25 cellular contexts compared by ENCODE assay signal in the genomic region with DNA sequence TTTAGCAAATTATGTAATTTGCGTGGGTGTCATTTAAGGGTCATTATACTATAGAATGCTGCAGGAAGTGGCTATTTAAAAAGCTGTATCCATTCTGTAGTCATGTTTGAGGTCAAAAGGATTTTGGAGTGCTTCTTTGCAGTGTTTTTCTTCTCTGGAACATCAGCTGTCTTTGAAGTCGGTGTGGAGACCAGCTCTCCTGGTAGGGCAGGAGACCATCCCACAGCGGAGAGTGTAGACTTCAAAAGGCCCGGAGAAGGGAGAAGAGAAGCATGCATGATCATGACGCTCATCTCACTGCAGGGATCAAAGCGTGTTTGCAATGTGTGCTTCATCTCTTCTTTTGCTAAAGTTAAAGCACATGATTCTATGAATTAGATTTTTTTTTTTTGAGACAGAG. TPM values are rescaled to one million over a fixed set of nuclear protein-coding genes. Genes with fewer than 3 reads are reported as not detected.
DNase-seq lines count a peak whose midpoint lies in the region; ATAC-seq and TF ChIP-seq lines count a peak whose summit lies in the region.
"Had no signal": no experiment of that assay in that cellular context is flagged by ENCODE, and none has a peak within 500 bp of the region (broad histone marks: within the 10 kb centered on the region; RNA-seq: fewer than 3 reads in every experiment).

No MANE protein-coding gene starts in this region.

- H2AFZ ChIP-seq in Karpas-422 (ENCODE audit: low read length) (no peak overlapping the region), parathyroid adenoma (no peak overlapping the region)
- H2AFZ ChIP-seq: PC-9 had no signal

- H3K27me3 ChIP-seq in Karpas-422 (ENCODE audit: low read length) (no peaks in the 10 kb centered on the region), parathyroid adenoma (ENCODE audit: control insufficient read depth, insufficient read depth, low read length) (no peaks in the 10 kb centered on the region)
- H3K27me3 ChIP-seq: adrenal gland, esophagus muscularis mucosa, thyroid gland had no signal

- H3K9me2 ChIP-seq in Karpas-422 (replicated peaks; ENCODE audit: insufficient read depth, low read length) = no peaks in the 10 kb centered on the region

- peak overlapping the region; percentile 63 for H3K4me3 ChIP-seq in Karpas-422 (ENCODE audit: low read length)
- no peak overlapping the region for H3K4me3 ChIP-seq in parathyroid adenoma (ENCODE audit: low read depth, low read length)
- H3K4me3 ChIP-seq in lower leg skin (ENCODE audit: low read depth, poor library complexity, severe bottlenecking) = no peak overlapping the region
- H3K4me3 ChIP-seq: adrenal gland, esophagus muscularis mucosa, HAP-1, lower lobe of right lung, PC-9, thyroid gland had no signal

- H3K27me3 Mint-ChIP-seq in activated T-cell treated with anti-CD3 and anti-CD28 coated beads, Interleukin-2, amount 50 U/mL, for 24 hours = no peaks in the 10 kb centered on the region
- no peaks in the 10 kb centered on the region for H3K27me3 Mint-ChIP-seq in activated T-cell treated with anti-CD3 and anti-CD28 coated beads, Interleukin-2, amount 50 U/mL, for 72 hours (ENCODE audit: low read depth)
- H3K27me3 Mint-ChIP-seq in activated T-helper 17 cell treated with anti-CD3 and anti-CD28 coated beads, Interleukin-2, amount 50 U/mL, for 72 hours = no peaks in the 10 kb centered on the region
- H3K27me3 Mint-ChIP-seq: CD4-positive, CD25-positive, alpha-beta regulatory T cell; stimulated activated naive CD8-positive, alpha-beta T cell treated with anti-CD3 and anti-CD28 coated beads, Interleukin-15, Interleukin-2, amounts not matched to agents 100 ng/mL and 50 ng/mL, for 24 hours; T-cell had no signal

- intact Hi-C loops in lower leg skin (cut with DNase I; ENCODE audit: low total_unique reads) = no loop called here

- WGBS in lower leg skin, 2 donors = 78 to 84% methylated on average over 6 of the region's 6 CpGs

- no peaks in the 10 kb centered on the region for H3K9me3 ChIP-seq in Karpas-422 (ENCODE audit: low read length)
- H3K9me3 ChIP-seq in parathyroid adenoma (ENCODE audit: control insufficient read depth, low read length) = no peaks in the 10 kb centered on the region
- H3K9me3 ChIP-seq: adrenal gland, esophagus muscularis mucosa, HAP-1, lower lobe of right lung, thyroid gland had no signal

- H3K36me3 Mint-ChIP-seq in activated T-cell treated with anti-CD3 and anti-CD28 coated beads, Interleukin-2, amount 50 U/mL, for 24 hours (ENCODE audit: low read depth) = peaks cover 32% of the 10 kb centered on the region
- peaks cover 8 to 18% of the 10 kb centered on the region in 2 donors for H3K36me3 Mint-ChIP-seq in activated T-cell treated with anti-CD3 and anti-CD28 coated beads, Interleukin-2, amount 50 U/mL, for 72 hours (ENCODE audit: insufficient read depth in 2 of 2)
- H3K36me3 Mint-ChIP-seq in activated T-helper 17 cell treated with anti-CD3 and anti-CD28 coated beads, Interleukin-2, amount 50 U/mL, for 72 hours (ENCODE audit: low read depth) = peaks cover 15% of the 10 kb centered on the region

- no peaks in the 10 kb centered on the region for H3K9me3 Mint-ChIP-seq in activated T-cell treated with anti-CD3 and anti-CD28 coated beads, Interleukin-2, amount 50 U/mL, for 24 hours
- no peaks in the 10 kb centered on the region for H3K9me3 Mint-ChIP-seq in activated T-cell treated with anti-CD3 and anti-CD28 coated beads, Interleukin-2, amount 50 U/mL, for 72 hours
- H3K9me3 Mint-ChIP-seq in activated T-helper 17 cell treated with anti-CD3 and anti-CD28 coated beads, Interleukin-2, amount 50 U/mL, for 72 hours = no peaks in the 10 kb centered on the region
- H3K9me3 Mint-ChIP-seq: CD4-positive, CD25-positive, alpha-beta regulatory T cell; stimulated activated naive CD8-positive, alpha-beta T cell treated with anti-CD3 and anti-CD28 coated beads, Interleukin-15, Interleukin-2, amounts not matched to agents 100 ng/mL and 50 ng/mL, for 24 hours; T-cell had no signal

- peaks cover 98% of the 10 kb centered on the region for H3K4me1 ChIP-seq in Karpas-422 (ENCODE audit: low read length)
- peaks cover 42% of the 10 kb centered on the region for H3K4me1 ChIP-seq in parathyroid adenoma
- H3K4me1 ChIP-seq: HAP-1 had no signal

- H3K4me2 ChIP-seq in Karpas-422 (ENCODE audit: low read depth, low read length, poor library complexity, severe bottlenecking) = peak overlapping the region; percentile 95
- H3K4me2 ChIP-seq in parathyroid adenoma (ENCODE audit: low read length) = no peak overlapping the region
- H3K4me2 ChIP-seq: PC-9 had no signal

- peaks cover 56% of the 10 kb centered on the region for H3K4me1 Mint-ChIP-seq in activated T-cell treated with anti-CD3 and anti-CD28 coated beads, Interleukin-2, amount 50 U/mL, for 24 hours (ENCODE audit: low read depth)
- H3K4me1 Mint-ChIP-seq in activated T-cell treated with anti-CD3 and anti-CD28 coated beads, Interleukin-2, amount 50 U/mL, for 72 hours (ENCODE audit: low read depth) = peaks cover 80% of the 10 kb centered on the region
- peaks cover 34% of the 10 kb centered on the region for H3K4me1 Mint-ChIP-seq in activated T-helper 17 cell treated with anti-CD3 and anti-CD28 coated beads, Interleukin-2, amount 50 U/mL, for 72 hours

- ATAC-seq in activated T-cell treated with anti-CD3 and anti-CD28 coated beads, Interleukin-2, amount 50 U/mL, for 72 hours (replicated peaks in 1 of 2) = no peak
- ATAC-seq in activated T-helper 17 cell treated with anti-CD3 and anti-CD28 coated beads, Interleukin-2, amount 50 U/mL, for 72 hours (replicated peaks) = no peak
- no peak for ATAC-seq in GM18867 (IDR thresholded peaks at IDR 0.05; ENCODE audit: unreplicated experiment)
- ATAC-seq: lower lobe of right lung, T-cell had no signal

- H3K27ac ChIP-seq in Karpas-422 (ENCODE audit: low read length) (peak overlapping the region; percentile 100), parathyroid adenoma (peak overlapping the region; percentile 92)
- H3K27ac ChIP-seq: adrenal gland, esophagus muscularis mucosa, lower lobe of right lung, PC-9, WERI-Rb-1 had no signal

- H4K20me1 ChIP-seq in Karpas-422 (ENCODE audit: insufficient read depth, low read depth, low read length) = peaks cover 8% of the 10 kb centered on the region; the same call in 1 of the 2 replicates

- TF ChIP-seq CTCF in parathyroid adenoma (IDR thresholded peaks at IDR 0.05) (no peak), lower leg skin (IDR thresholded peaks at IDR 0.05) (no peak)

- no peak overlapping the region for H3K4me3 Mint-ChIP-seq in activated T-cell treated with anti-CD3 and anti-CD28 coated beads, Interleukin-2, amount 50 U/mL, for 24 hours
- H3K4me3 Mint-ChIP-seq in activated T-cell treated with anti-CD3 and anti-CD28 coated beads, Interleukin-2, amount 50 U/mL, for 72 hours = no peak overlapping the region
- no peak overlapping the region for H3K4me3 Mint-ChIP-seq in activated T-helper 17 cell treated with anti-CD3 and anti-CD28 coated beads, Interleukin-2, amount 50 U/mL, for 72 hours
- H3K4me3 Mint-ChIP-seq: CD4-positive, CD25-positive, alpha-beta regulatory T cell; stimulated activated naive CD8-positive, alpha-beta T cell treated with anti-CD3 and anti-CD28 coated beads, Interleukin-15, Interleukin-2, amounts not matched to agents 100 ng/mL and 50 ng/mL, for 24 hours; T-cell had no signal

- H3K79me2 ChIP-seq in Karpas-422 (ENCODE audit: low read length) (peaks cover 77% of the 10 kb centered on the region), parathyroid adenoma (peaks cover 43% of the 10 kb centered on the region)

- H3K27ac Mint-ChIP-seq in activated T-cell treated with anti-CD3 and anti-CD28 coated beads, Interleukin-2, amount 50 U/mL, for 24 hours = peak overlapping the region; percentile 55
- H3K27ac Mint-ChIP-seq in activated T-cell treated with anti-CD3 and anti-CD28 coated beads, Interleukin-2, amount 50 U/mL, for 72 hours = no peak overlapping the region
- peak overlapping the region; percentile 75 for H3K27ac Mint-ChIP-seq in activated T-helper 17 cell treated with anti-CD3 and anti-CD28 coated beads, Interleukin-2, amount 50 U/mL, for 72 hours
- H3K27ac Mint-ChIP-seq: CD4-positive, CD25-positive, alpha-beta regulatory T cell had no signal

- no peak for TF ChIP-seq POLR2A in lower leg skin (IDR thresholded peaks at IDR 0.05)

- H3K9ac ChIP-seq in Karpas-422 (ENCODE audit: low read length) (peak overlapping the region; percentile 90), parathyroid adenoma (no peak overlapping the region)

- H3K36me3 ChIP-seq in Karpas-422 (ENCODE audit: insufficient read depth, low read length) = peaks cover 22% of the 10 kb centered on the region; the same call in 1 of the 2 replicates
- H3K36me3 ChIP-seq in parathyroid adenoma (ENCODE audit: control insufficient read depth, insufficient read depth, low read length) = no peaks in the 10 kb centered on the region
- H3K36me3 ChIP-seq: adrenal gland, esophagus muscularis mucosa, HAP-1, thyroid gland, WERI-Rb-1 had no signal

- DNase-seq in activated T-cell treated with anti-CD3 and anti-CD28 coated beads, Interleukin-2, amount 50 U/mL, for 24 hours = no peak
- DNase-seq in activated T-cell treated with anti-CD3 and anti-CD28 coated beads, Interleukin-2, amount 50 U/mL, for 72 hours = no peak
- no peak for DNase-seq in Karpas-422
- no peak for DNase-seq in NCI-H1105 (lab: John Stamatoyannopoulos, UW)
- DNase-seq in lower leg skin (ENCODE audit: low spot score in 2 of 2) = no peak
- DNase-seq: activated effector memory CD4-positive, alpha-beta T cell treated with anti-CD3 and anti-CD28 coated beads, Interleukin-2, amount 50 U/mL, for 16 hours; adrenal gland; CD4-positive, CD25-positive, alpha-beta regulatory T cell; DMS 273 treated with DMSO at 0.1 percent for 48 hours; lower lobe of right lung; NCI-H1048; NCI-H2029; occipital lobe; PC-9; SHP77; stimulated activated CD4-positive, alpha-beta T cell treated with anti-CD3 and anti-CD28 coated beads, Interleukin-4, amount 100 ng/mL, for 1 hour; T-cell had no signal

RNA-seq across cellular contexts. Expression of a gene that starts 19.9 kb away (rescaled TPM):
- total RNA-seq in activated T-cell treated with anti-CD3 and anti-CD28 coated beads, Interleukin-2, amount 50 U/mL, for 72 hours = 10 to 100 TPM; 76.1 to 79.0 TPM
- 222 and 353 TPM in 2 replicates for total RNA-seq in Karpas-422 (2014; rRNA removed; shearing (Covaris generic); ENCODE audit: low replicate concordance)
- 10 to 100 TPM; 17.8 to 27.1 TPM for total RNA-seq in activated T-helper 17 cell treated with anti-CD3 and anti-CD28 coated beads, Interleukin-2, amount 50 U/mL, for 72 hours
- total RNA-seq in lower leg skin = 10 to 100 TPM; 19.4 to 27.7 (median 23.9) TPM

RNA-seq across cellular contexts. Expression of a gene that starts 46.3 kb away (rescaled TPM):
- 10 to 100 TPM in 1 of 2 donors, 1 to 10 TPM in 1; 7.9 to 11.4 TPM for total RNA-seq in activated T-cell treated with anti-CD3 and anti-CD28 coated beads, Interleukin-2, amount 50 U/mL, for 72 hours
- total RNA-seq in Karpas-422 (2014; rRNA removed; shearing (Covaris generic); ENCODE audit: low replicate concordance) = 5.4 and 19.9 TPM in 2 replicates
- 10 to 100 TPM; 10.0 to 15.1 TPM for total RNA-seq in activated T-helper 17 cell treated with anti-CD3 and anti-CD28 coated beads, Interleukin-2, amount 50 U/mL, for 72 hours
- 10 to 100 TPM in 3 of 4 donors, 1 to 10 TPM in 1; 9.5 to 17.7 (median 12.7) TPM for total RNA-seq in lower leg skin

RNA-seq across cellular contexts. Expression of a gene that starts 46.6 kb away (rescaled TPM):
- total RNA-seq in activated T-cell treated with anti-CD3 and anti-CD28 coated beads, Interleukin-2, amount 50 U/mL, for 72 hours = 10 to 100 TPM; 16.6 to 17.2 TPM
- 7.5 and 7.6 TPM in 2 replicates for total RNA-seq in Karpas-422 (2014; rRNA removed; shearing (Covaris generic); ENCODE audit: low replicate concordance)
- total RNA-seq in activated T-helper 17 cell treated with anti-CD3 and anti-CD28 coated beads, Interleukin-2, amount 50 U/mL, for 72 hours = 10 to 100 TPM; 16.1 to 19.1 TPM
- total RNA-seq in lower leg skin = 10 to 100 TPM in 1 of 4 donors, 1 to 10 TPM in 3; 8.2 to 16.7 (median 9.5) TPM
